ENCODE assay signal across 8 cellular contexts in the genomic region with DNA sequence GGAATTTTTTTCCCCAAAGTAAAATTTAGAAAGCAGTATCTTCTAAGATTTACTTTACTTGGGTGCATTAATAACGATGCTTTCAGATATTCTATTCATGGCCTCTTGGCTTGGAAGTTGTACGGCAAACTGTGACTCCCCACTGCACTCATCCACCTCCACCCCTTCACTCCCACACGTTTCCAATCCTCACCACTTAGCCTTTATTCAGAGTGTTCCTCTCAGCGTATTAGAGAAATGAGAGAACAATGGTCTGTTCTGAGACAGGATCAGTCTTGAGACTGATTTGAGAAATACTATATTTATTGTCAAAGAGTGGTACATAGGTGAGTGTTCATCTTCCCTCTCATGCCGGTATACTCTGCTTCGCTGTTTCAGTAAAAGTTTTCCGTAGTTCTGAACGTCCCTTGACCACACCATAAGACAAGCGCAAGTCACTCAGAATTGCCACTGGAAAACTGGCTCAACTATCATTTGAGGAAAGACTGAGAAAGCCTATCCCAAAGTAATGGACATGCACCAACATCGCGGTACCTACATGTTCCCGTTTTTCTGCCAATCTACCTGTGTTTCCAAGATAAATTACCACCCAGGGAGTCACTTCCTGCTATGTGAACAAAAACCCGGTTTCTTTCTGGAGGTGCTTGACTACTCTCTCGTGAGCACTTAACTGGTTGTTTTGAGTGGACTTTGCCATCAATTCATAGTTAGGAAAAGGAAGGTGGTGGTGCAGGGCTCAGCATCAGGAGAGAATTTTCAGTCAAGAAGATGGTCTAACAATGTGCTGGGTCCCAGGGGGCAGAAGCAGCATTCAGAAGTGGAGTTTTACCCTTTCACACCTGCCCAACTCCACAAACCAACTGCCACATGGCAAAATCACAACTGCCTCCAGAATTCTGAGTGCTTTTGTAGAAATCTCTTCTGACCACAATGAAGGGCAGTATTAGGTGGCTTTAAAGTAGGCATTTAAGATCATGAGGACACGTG. TPM values are rescaled to one million over a fixed set of nuclear protein-coding genes. Genes with fewer than 3 reads are reported as not detected.
DNase-seq lines count a peak whose midpoint lies in the region; ATAC-seq and TF ChIP-seq lines count a peak whose summit lies in the region.

No MANE protein-coding gene starts in this region.

- in situ Hi-C loops in GM23248 (cut with MboI), result no loop called here

- H3K79me2 ChIP-seq in smooth muscle cell (ENCODE audit: low read depth) (peaks cover 65% of the 10 kb centered on the region), GM23248 (ENCODE audit: insufficient read depth) (no peaks in the 10 kb centered on the region)

- no peak overlapping the region for H3K27ac Mint-ChIP-seq in T-cell

- H3K9ac ChIP-seq in smooth muscle cell (ENCODE audit: low read depth) (peak overlapping the region; percentile 75), GM23248 (no peak overlapping the region)

- H4K20me1 ChIP-seq in smooth muscle cell (ENCODE audit: low read depth), result peaks cover 65% of the 10 kb centered on the region
- no peaks in the 10 kb centered on the region for H4K20me1 ChIP-seq in GM23248 (ENCODE audit: insufficient read depth)

- H3K9me3 Mint-ChIP-seq in T-cell, result no peaks in the 10 kb centered on the region

- no peaks in the 10 kb centered on the region for H3K36me3 ChIP-seq in smooth muscle cell (ENCODE audit: low read depth)
- no peaks in the 10 kb centered on the region for H3K36me3 ChIP-seq in GM23248 (ENCODE audit: low read depth)
- H3K36me3 ChIP-seq in MG63, result no peaks in the 10 kb centered on the region

- H2AFZ ChIP-seq in smooth muscle cell (ENCODE audit: low read depth) (no peak overlapping the region), GM23248 (no peak overlapping the region)

- peak overlapping the region; percentile 74 to 84 (median 82) for H3K4me3 Mint-ChIP-seq in T-cell

- H3K36me3 Mint-ChIP-seq in T-cell, result no peaks in the 10 kb centered on the region

- CTCF ChIA-PET in T-cell (lab: Charles Lee), result no interaction called here

- no peaks in the 10 kb centered on the region for H3K9me2 ChIP-seq in GM23248 (ENCODE audit: insufficient read depth)

- H3K4me2 ChIP-seq in smooth muscle cell, result peak overlapping the region; percentile 91
- no peak overlapping the region for H3K4me2 ChIP-seq in GM23248 (ENCODE audit: unreplicated experiment)

- 5% methylated on average over 15 of the region's 15 CpGs for WGBS in smooth muscle cell (ENCODE audit: low lambda C conversion rate)
- WGBS in GM23248 (ENCODE audit: low coverage in 1 of 2, low lambda C conversion rate in 2 of 2, missing lambda C conversion rate in 2 of 2), 2 experiments, result 55 to 59% methylated on average over 15 of the region's 15 CpGs

- POLR2A ChIA-PET in T-cell (lab: Charles Lee), result no interaction called here

- H3K27ac ChIP-seq in smooth muscle cell (ENCODE audit: low read depth), result no peak overlapping the region
- no peak overlapping the region for H3K27ac ChIP-seq in GM23248

- no peak for ATAC-seq in T-cell (replicated peaks in 1 of 4)

- H3F3A ChIP-seq in smooth muscle cell (ENCODE audit: low read depth), result no peaks in the 10 kb centered on the region
- no peaks in the 10 kb centered on the region for H3F3A ChIP-seq in GM23248 (ENCODE audit: insufficient read depth)

- H3K4me3 ChIP-seq in iPS-18c (ENCODE audit: insufficient read depth, low read depth, low read length) (peak overlapping the region; percentile 63), smooth muscle cell (peak overlapping the region; percentile 79), GM23248 (no peak overlapping the region), MG63 (no peak overlapping the region; the same call in 1 of the 2 replicates)

- peak; percentile 24 for DNase-seq in NCI-H1092 treated with DMSO at 0.1 percent for 48 hours (lab: John Stamatoyannopoulos, UW)
- no peak for DNase-seq in NCI-H1092 (lab: John Stamatoyannopoulos, UW)
- DNase-seq in T-cell, result no peak
- DNase-seq in smooth muscle cell (lab: John Stamatoyannopoulos, UW; ENCODE audit: unreplicated experiment), result no peak
- no peak for DNase-seq in GM23248
- no peak for DNase-seq in hepatic stellate cell (ENCODE audit: low spot score)
- no peak for DNase-seq in MG63

- no peak for TF ChIP-seq CTCF in smooth muscle cell (IDR thresholded peaks at IDR 0.05; ENCODE audit: borderline replicate concordance, insufficient read depth, poor library complexity, severe bottlenecking)

- peaks cover 13 to 37% (median 33%) of the 10 kb centered on the region in 3 donors for H3K4me1 Mint-ChIP-seq in T-cell

- H3K27me3 ChIP-seq in smooth muscle cell (ENCODE audit: low read depth) (no peaks in the 10 kb centered on the region), GM23248 (replicated peaks; ENCODE audit: insufficient read depth) (peaks cover 59% of the 10 kb centered on the region), MG63 (peaks cover 12% of the 10 kb centered on the region)

- peaks cover 27 to 33% of the 10 kb centered on the region in 2 donors for H3K27me3 Mint-ChIP-seq in T-cell

- H3K4me1 ChIP-seq in smooth muscle cell (ENCODE audit: low read depth) (peaks cover 36% of the 10 kb centered on the region), GM23248 (ENCODE audit: insufficient read depth) (no peaks in the 10 kb centered on the region)

- H3K9me3 ChIP-seq in iPS-18c (ENCODE audit: control insufficient read depth, insufficient read depth, low read length), result no peaks in the 10 kb centered on the region
- no peaks in the 10 kb centered on the region for H3K9me3 ChIP-seq in smooth muscle cell (replicated peaks; ENCODE audit: low read depth)
- no peaks in the 10 kb centered on the region for H3K9me3 ChIP-seq in GM23248 (ENCODE audit: low read depth)
- H3K9me3 ChIP-seq in MG63, result no peaks in the 10 kb centered on the region

RNA-seq across cellular contexts. Expression of a gene that starts 1.5 kb away (rescaled TPM):
- 10 to 100 TPM in 2 of 5 donors, 1 to 10 TPM in 3; 3.8 to 15.1 (median 7.6) TPM for total RNA-seq in T-cell
- 146 TPM in 2 replicates for total RNA-seq in smooth muscle cell
- 127 and 154 TPM in 2 replicates for polyA plus RNA-seq in smooth muscle cell
- total RNA-seq in GM23248 (2014; rRNA removed; shearing (Covaris generic)), result 0.22 TPM in 1 of 2 replicates, not detected in the other
- 0.11 and 0.14 TPM in 2 replicates for polyA plus RNA-seq in GM23248 (2016; fragmentation: Nextera tagmentation; extraction: Ambion mirVana)
- total RNA-seq in MG63 (2014; rRNA removed; shearing (Covaris generic); ENCODE audit: low replicate concordance), result 4.5 and 9.3 TPM in 2 replicates

Comparison
In these comparisons a context has a peak if more than half of its experiments do, and no peak if none do; other contexts are left out.
1. H3K4me3 ChIP-seq: peak in iPS-18c (single experiment) and smooth muscle cell (single experiment); none in GM23248 (single experiment) and MG63 (single experiment).